ENCODE assay signal across 15 cellular contexts in genomic region chr3:177932750-177933660, GRCh38.
A peak's percentile ranks its signal among the peaks of the same experiment; 100 is the strongest.
DNase-seq lines count a peak whose midpoint lies in the region; ATAC-seq, FAIRE-seq and TF ChIP-seq lines count a peak whose summit lies in the region.
"Had no signal": no experiment of that assay in that cellular context is flagged by ENCODE, and none has a peak within 500 bp of the region (broad histone marks: within the 10 kb centered on the region; RNA-seq: fewer than 3 reads in every experiment).

No MANE protein-coding gene starts in this region.

- H3K9me3 Mint-ChIP-seq in activated T-helper 17 cell treated with anti-CD3 and anti-CD28 coated beads, Interleukin-2, amount 50 U/mL, for 72 hours = no peaks in the 10 kb centered on the region
- H3K9me3 Mint-ChIP-seq: GM23338 had no signal

- peak overlapping the region in 8 of 11 experiments; percentile 7 to 65 (median 44); a peak in 13 of 22 replicates for H3K9ac ChIP-seq in BLaER1 treated with 17β-estradiol and CSF1 and Interleukin-3, amounts not matched to agents 10 nM and 100 nM

- peak overlapping the region; percentile 38 to 88 (median 67); a peak in 21 of 22 replicates for H3K4me2 ChIP-seq in BLaER1 treated with 17β-estradiol and CSF1 and Interleukin-3, amounts not matched to agents 10 nM and 100 nM
- H3K4me2 ChIP-seq: GM23338 had no signal

- peak; percentile 67 for DNase-seq in MV-4-11 (lab: John Stamatoyannopoulos, UW)
- peak; percentile 37 for DNase-seq in astrocyte of the spinal cord (ENCODE audit: low read depth, low spot score)
- DNase-seq in lung (ENCODE audit: low spot score) = no peak
- DNase-seq in D721Med (ENCODE audit: insufficient read length, low spot score) = no peak
- DNase-seq in NCI-H2081 (lab: John Stamatoyannopoulos, UW) = no peak
- DNase-seq: cerebellar nuclear complex; COR-L47; NCI-H1417; NCI-H774; stimulated activated CD4-positive, alpha-beta T cell treated with anti-CD3 and anti-CD28 coated beads, Interleukin-4, amount 100 ng/mL, for 24 hours had no signal

- H3K27me3 ChIP-seq in BLaER1 treated with 17β-estradiol and CSF1 and Interleukin-3, amounts not matched to agents 10 nM and 100 nM = peaks cover 0 to 8% (median 0%) of the 10 kb centered on the region in 11 experiments; a peak in 1 of 22 replicates
- H3K27me3 ChIP-seq in lung (ENCODE audit: control insufficient read depth, insufficient read depth) = no peaks in the 10 kb centered on the region

- 57 to 73% methylated on average over 5 of the region's 5 CpGs for WGBS in lung, 2 donors

- H3K27ac Mint-ChIP-seq in activated T-helper 17 cell treated with anti-CD3 and anti-CD28 coated beads, Interleukin-2, amount 50 U/mL, for 72 hours = no peak overlapping the region
- H3K27ac Mint-ChIP-seq: GM23338; stimulated activated naive CD8-positive, alpha-beta T cell treated with anti-CD3 and anti-CD28 coated beads, Interleukin-15, Interleukin-2, amounts not matched to agents 100 ng/mL and 50 ng/mL, for 24 hours had no signal

- TF ChIP-seq CTCF in astrocyte of the spinal cord (IDR thresholded peaks at IDR 0.05; ENCODE audit: low read depth, low read length) (no peak), lung (IDR thresholded peaks at IDR 0.05; ENCODE audit: control extremely low read depth, extremely low read depth) (no peak), D721Med (IDR thresholded peaks at IDR 0.05; ENCODE audit: insufficient read depth, missing control alignments) (no peak)

- peaks cover 0 to 13% (median 3%) of the 10 kb centered on the region in 11 experiments; a peak in 7 of 22 replicates for H3K9me3 ChIP-seq in BLaER1 treated with 17β-estradiol and CSF1 and Interleukin-3, amounts not matched to agents 10 nM and 100 nM (replicated peaks in 1 of 11)
- H3K9me3 ChIP-seq in lung (ENCODE audit: control insufficient read depth in 2 of 2, insufficient read depth in 1 of 2, low read length in 1 of 2) = no peaks in the 10 kb centered on the region

- in situ Hi-C loops in astrocyte of the spinal cord (cut with HindIII; ENCODE audit: low sequenced_read_pairs) = no loop called here

- H3K36me3 Mint-ChIP-seq in activated T-helper 17 cell treated with anti-CD3 and anti-CD28 coated beads, Interleukin-2, amount 50 U/mL, for 72 hours (ENCODE audit: low read depth) = no peaks in the 10 kb centered on the region

- no peaks in the 10 kb centered on the region for H3K27me3 Mint-ChIP-seq in activated T-helper 17 cell treated with anti-CD3 and anti-CD28 coated beads, Interleukin-2, amount 50 U/mL, for 72 hours
- H3K27me3 Mint-ChIP-seq: stimulated activated naive CD8-positive, alpha-beta T cell treated with anti-CD3 and anti-CD28 coated beads, Interleukin-15, Interleukin-2, amounts not matched to agents 100 ng/mL and 50 ng/mL, for 24 hours had no signal

- H3K4me3 ChIP-seq in BLaER1 treated with 17β-estradiol and CSF1 and Interleukin-3, amounts not matched to agents 10 nM and 100 nM = peak overlapping the region in 2 of 10 experiments; percentile 6; a peak in 1 of 20 replicates
- H3K4me3 ChIP-seq in astrocyte of the spinal cord (ENCODE audit: low read depth, low read length) (no peak overlapping the region), lung (no peak overlapping the region)
- H3K4me3 ChIP-seq: GM23338 had no signal

- H3K4me1 ChIP-seq in BLaER1 treated with 17β-estradiol and CSF1 and Interleukin-3, amounts not matched to agents 10 nM and 100 nM = peaks cover 48 to 100% (median 83%) of the 10 kb centered on the region in 10 experiments
- peaks cover 0 to 9% of the 10 kb centered on the region in 2 donors for H3K4me1 ChIP-seq in lung (ENCODE audit: control insufficient read depth in 2 of 2, insufficient read depth in 2 of 2, low read length in 2 of 2)

- no peak overlapping the region for H3K4me3 Mint-ChIP-seq in activated T-helper 17 cell treated with anti-CD3 and anti-CD28 coated beads, Interleukin-2, amount 50 U/mL, for 72 hours
- H3K4me3 Mint-ChIP-seq: GM23338; stimulated activated naive CD8-positive, alpha-beta T cell treated with anti-CD3 and anti-CD28 coated beads, Interleukin-15, Interleukin-2, amounts not matched to agents 100 ng/mL and 50 ng/mL, for 24 hours had no signal

- H3K4me1 Mint-ChIP-seq in activated T-helper 17 cell treated with anti-CD3 and anti-CD28 coated beads, Interleukin-2, amount 50 U/mL, for 72 hours = peaks cover 12% of the 10 kb centered on the region

- peak overlapping the region in 9 of 11 experiments; percentile 1 to 75 (median 66); a peak in 16 of 22 replicates for H3K27ac ChIP-seq in BLaER1 treated with 17β-estradiol and CSF1 and Interleukin-3, amounts not matched to agents 10 nM and 100 nM
- no peak overlapping the region for H3K27ac ChIP-seq in lung (ENCODE audit: low read depth in 1 of 2, low read length in 1 of 2)

- ATAC-seq in lung (ENCODE audit: insufficient read depth, low FRiP score) = peak; percentile 49
- ATAC-seq in GM21390 (IDR thresholded peaks at IDR 0.05; ENCODE audit: unreplicated experiment) = no peak
- ATAC-seq in activated T-helper 17 cell treated with anti-CD3 and anti-CD28 coated beads, Interleukin-2, amount 50 U/mL, for 72 hours (replicated peaks) = no peak
- ATAC-seq: GM23338 had no signal

- no peak for FAIRE-seq in D721Med (lab: Jason Lieb, UNC)

- peaks cover 0 to 4% (median 0%) of the 10 kb centered on the region in 11 experiments; a peak in 2 of 22 replicates for H3K36me3 ChIP-seq in BLaER1 treated with 17β-estradiol and CSF1 and Interleukin-3, amounts not matched to agents 10 nM and 100 nM
- H3K36me3 ChIP-seq in lung (ENCODE audit: control insufficient read depth in 2 of 2, insufficient read depth in 2 of 2, low read length in 2 of 2) = no peaks in the 10 kb centered on the region

- no peaks in the 10 kb centered on the region for H4K20me1 ChIP-seq in BLaER1 treated with 17β-estradiol and CSF1 and Interleukin-3, amounts not matched to agents 10 nM and 100 nM

Comparison
In these comparisons a context has a peak if more than half of its experiments do, and no peak if none do; other contexts are left out.
1. H3K27ac ChIP-seq: peak in BLaER1 treated with 17β-estradiol and CSF1 and Interleukin-3, amounts not matched to agents 10 nM and 100 nM (9 of 11); none in lung (0 of 2).
2. DNase-seq: peak in MV-4-11 (single experiment) and astrocyte of the spinal cord (single experiment); none in lung (single experiment), D721Med (single experiment) and NCI-H2081 (0 of 2).